1 cellular context compared by ENCODE assay signal in the genomic region with DNA sequence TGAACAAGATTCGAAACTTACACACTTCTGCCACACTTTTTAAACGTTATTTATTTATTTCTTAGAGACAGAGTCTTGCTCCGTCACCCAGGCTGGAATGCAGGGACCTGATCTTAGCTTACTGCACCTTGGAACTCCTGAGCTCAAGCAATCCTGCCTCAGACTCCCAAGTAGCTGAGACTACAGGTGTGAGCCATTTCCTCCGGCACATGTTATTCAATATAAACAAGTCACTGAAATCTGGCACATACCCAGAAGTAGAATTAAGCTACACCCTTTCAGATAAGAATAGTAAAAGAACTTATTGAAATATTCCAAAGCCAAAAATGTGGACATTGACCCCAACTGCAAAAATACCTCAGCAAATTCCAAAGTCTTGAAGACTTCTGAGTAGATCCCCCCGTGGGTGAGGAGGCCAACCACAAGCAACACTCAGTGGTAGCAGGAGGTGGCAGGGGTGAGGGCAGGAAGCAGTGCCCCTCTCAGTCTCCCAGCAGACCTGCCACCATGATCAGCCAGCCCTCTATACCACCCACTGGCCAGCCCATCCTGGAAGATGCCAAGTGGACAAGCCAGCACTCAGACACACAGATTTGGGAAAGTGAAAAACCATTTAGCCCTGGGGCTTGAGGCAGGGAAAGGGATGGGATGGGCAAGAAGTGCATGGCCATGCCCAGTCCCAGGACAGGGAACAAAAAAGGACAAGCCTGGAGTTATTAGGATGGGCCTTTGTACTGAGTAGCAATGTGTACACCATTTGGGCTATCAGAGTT.
TF ChIP-seq lines count a peak whose summit lies in the region.

No MANE protein-coding gene starts in this region.

TF ChIP-seq in IMR-90, 13 proteins besides CTCF, POLR2A, EP300 and RAD21:
- TF ChIP-seq CHD1 (IDR thresholded peaks at IDR 0.05; ENCODE audit: low read depth, low read length) (no peak), MAFK (IDR thresholded peaks at IDR 0.05; ENCODE audit: low read depth, low read length) (no peak), FOS (IDR thresholded peaks at IDR 0.05; ENCODE audit: low read depth, low read length) (no peak)
TF ChIP-seq in IMR-90: peak in this region for 0.
